Comparison of ENCODE assay signal across 9 cellular contexts in the genomic region with DNA sequence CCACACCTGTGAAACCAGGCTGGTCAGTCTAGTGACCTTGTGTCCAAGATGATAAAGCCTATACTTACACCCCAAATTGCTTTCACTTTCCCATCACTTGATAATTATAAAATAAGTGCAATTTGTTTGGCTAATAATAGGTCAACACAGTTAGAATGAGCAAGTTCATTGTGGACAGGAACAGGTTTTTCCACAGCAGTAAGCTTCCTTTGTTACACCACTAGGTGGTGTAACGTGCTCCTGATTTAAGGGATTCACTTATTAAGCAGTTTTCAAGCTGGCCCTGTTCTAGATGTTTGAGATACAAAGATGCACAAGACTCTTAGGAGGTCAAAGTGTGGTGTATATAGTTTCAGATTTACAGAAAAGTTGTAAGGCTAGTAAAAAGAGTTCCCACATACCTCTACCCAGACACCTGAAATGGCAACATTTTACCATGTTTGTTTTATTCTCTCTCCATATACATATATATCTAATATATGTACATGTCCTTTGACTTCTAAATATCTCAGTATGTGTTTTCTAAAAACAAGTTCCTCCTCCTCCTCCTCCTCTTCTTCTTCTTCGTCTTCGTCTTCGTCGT. TPM values are rescaled to one million over a fixed set of nuclear protein-coding genes. Genes with fewer than 3 reads are reported as not detected.
A peak's percentile ranks its signal among the peaks of the same experiment; 100 is the strongest.
DNase-seq lines count a peak whose midpoint lies in the region; ATAC-seq, FAIRE-seq and TF ChIP-seq lines count a peak whose summit lies in the region.
"Had no signal": no experiment of that assay in that cellular context is flagged by ENCODE, and none has a peak within 500 bp of the region (broad histone marks: within the 10 kb centered on the region; RNA-seq: fewer than 3 reads in every experiment).

No MANE protein-coding gene starts in this region.

- CTCF ChIA-PET in Panc1 (lab: Charles Lee): interaction anchor here (0.6 to 1.1 kb wide), 5 partner anchors 20 to 465 kb away, joined by 3 to 6 read pairs (median 3); no protein-coding TSS in a partner anchor

- H3K4me1 ChIP-seq in Panc1 (ENCODE audit: control insufficient read depth, insufficient read depth, low read length) (peaks cover 23% of the 10 kb centered on the region), small intestine (ENCODE audit: control insufficient read depth in 2 of 2, insufficient read depth in 1 of 2, low read depth in 1 of 2, low read length in 1 of 2) (no peaks in the 10 kb centered on the region), stomach (peaks cover 0 to 12% (median 6%) of the 10 kb centered on the region in 4 donors)

- 76 to 78% (median 77%) methylated on average over 5 of the region's 5 CpGs for WGBS in small intestine, 3 donors
- WGBS in stomach, 5 donors: 71 to 81% (median 77%) methylated on average over 5 of the region's 5 CpGs

- ATAC-seq in GM18505 (IDR thresholded peaks at IDR 0.05; ENCODE audit: unreplicated experiment) (peak; percentile 42), HG03378 (IDR thresholded peaks at IDR 0.05; ENCODE audit: unreplicated experiment) (peak; percentile 72), Panc1 (peak; percentile 67), GM18520 (IDR thresholded peaks at IDR 0.05; ENCODE audit: unreplicated experiment) (no peak)

- TF ChIP-seq POLR2A in GM18505 (IDR thresholded peaks at IDR 0.05; ENCODE audit: borderline replicate concordance, extremely low read depth, insufficient read depth, insufficient read length): no peak
- no peak for TF ChIP-seq POLR2A in erythroblast (IDR thresholded peaks at IDR 0.05; ENCODE audit: low read length)
- TF ChIP-seq POLR2A in stomach (IDR thresholded peaks at IDR 0.05): no peak

- TF ChIP-seq CTCF in AG09309 (IDR thresholded peaks at IDR 0.05; ENCODE audit: control insufficient read depth, insufficient read depth, low read depth, low read length, missing control alignments) (peak; percentile 57), Panc1 (IDR thresholded peaks at IDR 0.05) (peak; percentile 80), stomach (IDR thresholded peaks at IDR 0.05) (peak in 2 of 7 experiments; percentile 51)

- H3K9me3 ChIP-seq in Panc1 (ENCODE audit: control insufficient read depth, insufficient read depth, low read depth, low read length): no peaks in the 10 kb centered on the region
- no peaks in the 10 kb centered on the region for H3K9me3 ChIP-seq in small intestine (ENCODE audit: control insufficient read depth, low read depth)
- H3K9me3 ChIP-seq in stomach: peaks cover 0 to 9% (median 3%) of the 10 kb centered on the region in 4 donors

- TF ChIP-seq EP300 in stomach (IDR thresholded peaks at IDR 0.05): no peak

- in situ Hi-C loops in Panc1 (cut with HindIII; ENCODE audit: low pct_unique_long_range_greater_than_20kb, low sequenced_read_pairs): no loop called here

- H3K27me3 ChIP-seq in Panc1 (ENCODE audit: control insufficient read depth, insufficient read depth, low read length) (no peaks in the 10 kb centered on the region), small intestine (ENCODE audit: control insufficient read depth in 2 of 2, insufficient read depth in 2 of 2, low read length in 2 of 2) (no peaks in the 10 kb centered on the region), stomach (no peaks in the 10 kb centered on the region)

- BruUV-seq in Panc1 (replicated peaks; lab: Mats Ljungman, UMichigan): no TSS peak

- DNase-seq in AG09309 (ENCODE audit: low read depth) (no peak), Panc1 (ENCODE audit: low read depth, low spot score) (peak; percentile 27), erythroblast (lab: John Stamatoyannopoulos, UW) (peak; percentile 54 to 65), small intestine (peak; percentile 35), stomach (no peak)

- intact Hi-C loops in Panc1 (cut with micrococcal nuclease; ENCODE audit: unreplicated experiment) (loop anchor here (1.0 to 5.0 kb wide), 2 partner anchors 258 to 465 kb away; no protein-coding TSS in a partner anchor), stomach (cut with DNase I; ENCODE audit: low total_unique reads) (loop anchor here (10.0 kb wide), 1 partner anchor 120 kb away; a partner anchor contains a TSS)

- no peaks in the 10 kb centered on the region for H3K36me3 ChIP-seq in Panc1 (ENCODE audit: control insufficient read depth, insufficient read depth, low read length)
- H3K36me3 ChIP-seq in small intestine (ENCODE audit: control insufficient read depth in 2 of 2, insufficient read depth in 2 of 2, low read length in 2 of 2): no peaks in the 10 kb centered on the region
- H3K36me3 ChIP-seq in stomach: no peaks in the 10 kb centered on the region

- POLR2A ChIA-PET in Panc1 (lab: Charles Lee): no interaction called here

- H3K27ac ChIP-seq in Panc1 (ENCODE audit: low read length): no peak overlapping the region
- H3K27ac ChIP-seq in small intestine (ENCODE audit: low read depth in 1 of 2, low read length in 1 of 2): no peak overlapping the region
- no peak overlapping the region for H3K27ac ChIP-seq in stomach

- H3K4me3 ChIP-seq in AG09309 (ENCODE audit: control insufficient read depth, low read depth, low read length) (no peak overlapping the region), Panc1 (ENCODE audit: low read depth in 2 of 2, low read length in 2 of 2) (no peak overlapping the region), small intestine (ENCODE audit: low read depth in 1 of 2, low read length in 2 of 2) (no peak overlapping the region), stomach (no peak overlapping the region)

- no peak for FAIRE-seq in small intestine (lab: Jason Lieb, UNC)
- FAIRE-seq: endometrium had no signal

RNA-seq across cellular contexts. Expression of a gene that starts 6.8 kb away (rescaled TPM):
- total RNA-seq in Panc1 (2021; ENCODE audit: unreplicated experiment): 50.7 TPM
- polyA plus RNA-seq in Panc1 (2012; ENCODE audit: insufficient read length): 26.5 TPM
- 10 to 100 TPM; 18.6 to 44.6 (median 21.6) TPM for polyA plus RNA-seq in small intestine
- total RNA-seq in stomach: 100 to 1,000 TPM in 2 of 5 donors, 10 to 100 TPM in 3; 23.9 to 187 (median 44.8) TPM
- 10 to 100 TPM; 22.3 to 28.3 (median 22.7) TPM for polyA plus RNA-seq in stomach

Comparison
In these comparisons a context has a peak if more than half of its experiments do, and no peak if none do; other contexts are left out.
1. DNase-seq: peak in Panc1 (single experiment), erythroblast (2 of 2) and small intestine (single experiment); none in AG09309 (single experiment) and stomach (single experiment).